In genomic region chr7:44561481-44561880, GRCh38 we compare ENCODE assay signal across 28 cellular contexts. TPM values are rescaled to one million over a fixed set of nuclear protein-coding genes. Genes with fewer than 3 reads are reported as not detected.
"Had no signal": no experiment of that assay in that cellular context is flagged by ENCODE, and none has a peak within 500 bp of the region (broad histone marks: within the 10 kb centered on the region; RNA-seq: fewer than 3 reads in every experiment).

No MANE protein-coding gene starts in this region.

- H3K27ac Mint-ChIP-seq: activated naive CD4-positive, alpha-beta T cell treated with anti-CD3 and anti-CD28 coated beads, Interleukin-2, amount 10 ng/mL, durations not matched to agents 7 days and 5 days; activated naive CD8-positive, alpha-beta T cell treated with anti-CD3 and anti-CD28 coated beads, Interleukin-2, amount 50 U/mL, for 24 hours; dendritic cell treated with granulocyte-macrophage colony-stimulating factor and Interleukin-4, amounts not matched to agents 40 ng/mL and 50 ng/mL, for 4 days; nephron; T-helper 2 cell treated with Interferon-gamma antibody and Interleukin-4, amounts not matched to agents 5 μg/mL and 100 μg/mL, for 36 hours had no signal

- H3K4me1 ChIP-seq: foreskin keratinocyte, prostate gland, suprapubic skin, tibial artery had no signal

- H3K9me3 ChIP-seq: esophagus muscularis mucosa, heart right ventricle, left ventricle myocardium inferior, neutrophil, prostate gland, suprapubic skin, tibial artery had no signal

- H3K4me1 Mint-ChIP-seq: activated naive CD8-positive, alpha-beta T cell treated with anti-CD3 and anti-CD28 coated beads, Interleukin-2, amount 50 U/mL, for 24 hours; nephron had no signal

- H3K27me3 ChIP-seq: esophagus muscularis mucosa, foreskin keratinocyte, heart right ventricle, neutrophil, suprapubic skin, tibial artery had no signal

- H3K27ac ChIP-seq: esophagus muscularis mucosa, foreskin keratinocyte, heart right ventricle, left ventricle myocardium inferior, neutrophil, prostate gland, suprapubic skin, tibial artery, VCaP had no signal

- ATAC-seq: activated naive CD8-positive, alpha-beta T cell treated with anti-CD3 and anti-CD28 coated beads, Interleukin-2, amount 50 U/mL, for 24 hours; heart right ventricle; stimulated activated naive B cell treated with anti-CD40 and anti-IgM and Interleukin-4, amounts not matched to agents 10 μg/mL and 1 μg/mL and 100 μg/mL, for 72 hours; T-cell had no signal

- DNase-seq: activated CD4-positive, alpha-beta T cell treated with anti-CD3 and anti-CD28 coated beads, Interleukin-2, amount 50 U/mL, for 4 hours; activated gamma-delta T cell; activated naive CD8-positive, alpha-beta T cell treated with anti-CD3 and anti-CD28 coated beads, Interleukin-2, amount 50 U/mL, for 24 hours; amygdala; central memory CD4-positive, alpha-beta T cell; heart right ventricle; left ventricle myocardium inferior; retina; stimulated activated CD4-positive, alpha-beta T cell treated with anti-CD3 and anti-CD28 coated beads, Interleukin-15, amount 100 ng/mL, for 24 hours; stimulated activated CD4-positive, alpha-beta T cell treated with anti-CD3 and anti-CD28 coated beads, Interleukin-2, amount 100 ng/mL, for 24 hours; stimulated activated naive B cell treated with anti-CD40 and anti-IgM and Interleukin-4, amounts not matched to agents 10 μg/mL and 1 μg/mL and 100 μg/mL, for 72 hours; T-cell had no signal

- H3K4me3 ChIP-seq: esophagus muscularis mucosa, heart right ventricle, left ventricle myocardium inferior, lung, prostate gland, smooth muscle cell, suprapubic skin, tibial artery had no signal

- H3K9me3 Mint-ChIP-seq: activated naive CD4-positive, alpha-beta T cell treated with anti-CD3 and anti-CD28 coated beads, Interleukin-2, amount 10 ng/mL, durations not matched to agents 7 days and 5 days; activated naive CD8-positive, alpha-beta T cell treated with anti-CD3 and anti-CD28 coated beads, Interleukin-2, amount 50 U/mL, for 24 hours; dendritic cell treated with granulocyte-macrophage colony-stimulating factor and Interleukin-4, amounts not matched to agents 40 ng/mL and 50 ng/mL, for 4 days; nephron; stimulated activated naive B cell treated with anti-CD40 and anti-IgM and Interleukin-4, amounts not matched to agents 10 μg/mL and 1 μg/mL and 100 μg/mL, for 72 hours; T-cell; T-helper 2 cell treated with Interferon-gamma antibody and Interleukin-4, amounts not matched to agents 5 μg/mL and 100 μg/mL, for 36 hours had no signal

- H3K4me3 Mint-ChIP-seq: activated naive CD4-positive, alpha-beta T cell treated with anti-CD3 and anti-CD28 coated beads, Interleukin-2, amount 10 ng/mL, durations not matched to agents 7 days and 5 days; activated naive CD8-positive, alpha-beta T cell treated with anti-CD3 and anti-CD28 coated beads, Interleukin-2, amount 50 U/mL, for 24 hours; dendritic cell treated with granulocyte-macrophage colony-stimulating factor and Interleukin-4, amounts not matched to agents 40 ng/mL and 50 ng/mL, for 4 days; nephron; stimulated activated naive B cell treated with anti-CD40 and anti-IgM and Interleukin-4, amounts not matched to agents 10 μg/mL and 1 μg/mL and 100 μg/mL, for 72 hours; T-cell; T-helper 2 cell treated with Interferon-gamma antibody and Interleukin-4, amounts not matched to agents 5 μg/mL and 100 μg/mL, for 36 hours had no signal

- H3K27me3 Mint-ChIP-seq: dendritic cell treated with granulocyte-macrophage colony-stimulating factor and Interleukin-4, amounts not matched to agents 40 ng/mL and 50 ng/mL, for 4 days; stimulated activated naive B cell treated with anti-CD40 and anti-IgM and Interleukin-4, amounts not matched to agents 10 μg/mL and 1 μg/mL and 100 μg/mL, for 72 hours; T-cell had no signal

RNA-seq across cellular contexts. Expression of gene NPC1L1, which starts 20.4 kb away (rescaled TPM):
- total RNA-seq: foreskin keratinocyte, glomerular endothelial cell, mononuclear cell, osteocyte had no signal
- polyA plus RNA-seq: foreskin keratinocyte had no signal
